In the genomic region with DNA sequence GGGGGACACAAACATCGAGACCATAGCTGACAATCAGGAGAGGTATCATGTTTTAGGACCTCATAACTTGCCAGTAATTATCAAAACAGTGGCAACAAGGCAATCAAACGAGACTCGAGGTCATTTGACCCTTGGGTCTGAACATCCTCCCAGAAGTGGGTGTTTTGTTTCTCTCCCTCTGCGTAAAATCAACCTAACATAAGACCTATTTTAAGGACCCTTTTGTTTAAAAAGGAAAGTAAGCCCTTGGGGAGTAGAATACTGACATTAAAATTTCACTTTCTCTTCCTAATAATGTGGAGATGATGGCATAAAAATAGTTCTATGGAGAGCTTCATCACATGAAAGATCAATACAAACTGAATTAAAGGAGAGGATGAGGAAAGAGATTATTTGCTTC, we compare ENCODE assay signal across 20 cellular contexts.
DNase-seq lines count a peak whose midpoint lies in the region; ATAC-seq, FAIRE-seq and TF ChIP-seq lines count a peak whose summit lies in the region.
"Had no signal": no experiment of that assay in that cellular context is flagged by ENCODE, and none has a peak within 500 bp of the region (broad histone marks: within the 10 kb centered on the region; RNA-seq: fewer than 3 reads in every experiment).

No MANE protein-coding gene starts in this region.

- no peaks in the 10 kb centered on the region for H3K27me3 ChIP-seq in GM06990 (replicated peaks; ENCODE audit: control insufficient read depth, insufficient read depth, low read length)
- no peaks in the 10 kb centered on the region for H3K27me3 ChIP-seq in GM12878 (replicated peaks in 1 of 2; ENCODE audit: control insufficient read depth in 2 of 2, insufficient read depth in 2 of 2, low read length in 1 of 2)
- H3K27me3 ChIP-seq in pancreas, result no peaks in the 10 kb centered on the region
- H3K27me3 ChIP-seq in right lobe of liver, result no peaks in the 10 kb centered on the region
- H3K27me3 ChIP-seq: BE2C had no signal

- H3K36me3 ChIP-seq in GM06990 (ENCODE audit: control insufficient read depth, insufficient read depth, low read length) (no peaks in the 10 kb centered on the region), GM12878 (ENCODE audit: control insufficient read depth in 2 of 2, insufficient read depth in 2 of 2, low read length in 1 of 2) (peaks cover 0 to 8% of the 10 kb centered on the region in 2 experiments; a peak in 3 of 4 replicates), pancreas (no peaks in the 10 kb centered on the region), right lobe of liver (no peaks in the 10 kb centered on the region)
- H3K36me3 ChIP-seq: BE2C had no signal

- RAD21 ChIA-PET in GM12878 (lab: Charles Lee; ENCODE audit: unreplicated experiment), result interaction anchor here (0.7 to 1.1 kb wide), 3 partner anchors 28 to 107 kb away, joined by 3 to 5 read pairs (median 3); a partner anchor contains a TSS

- H3K9me3 ChIP-seq in GM12878 (replicated peaks; ENCODE audit: control insufficient read depth, insufficient read depth, low read length), result peaks cover 4% of the 10 kb centered on the region; the same call in 1 of the 3 replicates
- H3K9me3 ChIP-seq in pancreas, result no peaks in the 10 kb centered on the region
- no peaks in the 10 kb centered on the region for H3K9me3 ChIP-seq in right lobe of liver
- H3K9me3 ChIP-seq: BE2C, Caco-2 had no signal

- no peak overlapping the region for H3K9ac ChIP-seq in GM12878 (ENCODE audit: control insufficient read depth, insufficient read depth, low read length)

- H4K20me1 ChIP-seq in GM12878 (ENCODE audit: control insufficient read depth, insufficient read depth), result no peaks in the 10 kb centered on the region

- H3K4me1 ChIP-seq in GM12878 (ENCODE audit: control insufficient read depth, insufficient read depth, low read length), result peaks cover 9% of the 10 kb centered on the region
- H3K4me1 ChIP-seq in pancreas, result peaks cover 0 to 8% (median 0%) of the 10 kb centered on the region in 3 donors
- no peaks in the 10 kb centered on the region for H3K4me1 ChIP-seq in right lobe of liver
- H3K4me1 ChIP-seq: BE2C, Caco-2 had no signal

- H3K27ac ChIP-seq in GM12878 (ENCODE audit: control insufficient read depth, insufficient read depth) (no peak overlapping the region), pancreas (no peak overlapping the region), right lobe of liver (no peak overlapping the region)
- H3K27ac ChIP-seq: HL-60 had no signal

- POLR2A ChIA-PET in GM12878 (lab: Charles Lee), result interaction anchor here (0.7 kb wide), 1 partner anchor 67 kb away, joined by 5 read pairs; no protein-coding TSS in a partner anchor

- FAIRE-seq in GM12878 (lab: Jason Lieb, UNC), result no peak
- FAIRE-seq in pancreas (lab: Jason Lieb, UNC), result peak; percentile 17
- FAIRE-seq: A204.1, GM12891, K562 had no signal

- peak; percentile 11 for DNase-seq in GM06990 (ENCODE audit: extremely low read depth, insufficient read length)
- no peak for DNase-seq in GM12878 (ENCODE audit: low read depth, low spot score)
- DNase-seq in pancreas, result no peak
- DNase-seq in right lobe of liver, result no peak
- DNase-seq in stimulated activated CD4-positive, alpha-beta T cell treated with anti-CD3 and anti-CD28 coated beads, Interleukin-4, amount 100 ng/mL, for 4 hours, result no peak
- no peak for DNase-seq in pons (ENCODE audit: low spot score)
- DNase-seq in activated CD8-positive, alpha-beta memory T cell treated with anti-CD3 and anti-CD28 coated beads, Interleukin-2, amount 50 U/mL, for 48 hours, result no peak
- DNase-seq: BE2C; Caco-2; CD8-positive, alpha-beta memory T cell; DND-41; GDM1; GOT3; H9; Kasumi-1 had no signal

- 37% methylated on average over 4 of the region's 4 CpGs for WGBS in GM12878 (ENCODE audit: insufficient coverage, insufficient replicate concordance, low lambda C conversion rate, missing lambda C conversion rate)
- 88 to 93% methylated on average over 4 of the region's 4 CpGs for WGBS in pancreas, 2 donors
- WGBS in right lobe of liver (ENCODE audit: insufficient coverage, low coverage, low lambda C conversion rate, missing lambda C conversion rate), result 92% methylated on average over 4 of the region's 4 CpGs

- in situ Hi-C loops in GM12878 (cut with MboI), result no loop called here

- no peak for TF ChIP-seq POLR2A in GM12878 (IDR thresholded peaks at IDR 0.05; ENCODE audit: low read depth, low read length)
- TF ChIP-seq POLR2A in right lobe of liver (IDR thresholded peaks at IDR 0.05), result no peak

- SMC1A ChIA-PET in GM12878 (lab: Charles Lee; ENCODE audit: uncharacterized antibody, unreplicated experiment), result interaction anchor here (1.5 kb wide), 1 partner anchor 63 kb away, joined by 3 read pairs; no protein-coding TSS in a partner anchor

- H3K4me3 ChIP-seq in GM06990 (replicated peaks; ENCODE audit: low read depth, low read length) (no peak overlapping the region), GM12878 (no peak overlapping the region), pancreas (no peak overlapping the region), right lobe of liver (no peak overlapping the region)
- H3K4me3 ChIP-seq: K562 had no signal

- 0 out of 2 replicates have a peak overlapping the region, but pooled peaks have one; percentile 47 for H3K4me2 ChIP-seq in GM12878 (ENCODE audit: control insufficient read depth, insufficient read depth)

- no peaks in the 10 kb centered on the region for H3K79me2 ChIP-seq in GM12878 (ENCODE audit: control insufficient read depth, insufficient read depth, low read length)

- no peak overlapping the region for H2AFZ ChIP-seq in GM12878 (ENCODE audit: control insufficient read depth, low read depth, low read length)

- ATAC-seq in GM19351 (IDR thresholded peaks at IDR 0.05; ENCODE audit: unreplicated experiment), result peak; percentile 43
- ATAC-seq in GM12878, result no peak
- no peak for ATAC-seq in pancreas
- ATAC-seq in right lobe of liver, result no peak
- ATAC-seq: K562 had no signal

- CTCF ChIA-PET in GM12878 (lab: Yijun Ruan, JAX), result interaction anchor here (0.6 kb wide), 1 partner anchor 11 kb away, joined by 3 read pairs; no protein-coding TSS in a partner anchor

- TF ChIP-seq CTCF in GM06990 (IDR thresholded peaks at IDR 0.05; ENCODE audit: insufficient read depth, low read length, poor library complexity, severe bottlenecking) (no peak), GM12878 (IDR thresholded peaks at IDR 0.05 in 2 of 3, conservative IDR thresholded peaks at IDR 0.05 in 1 of 3; ENCODE audit: control insufficient read depth in 2 of 3, extremely low read depth in 1 of 3, insufficient read depth in 1 of 3, low read depth in 3 of 3, low read length in 3 of 3) (no peak), pancreas (IDR thresholded peaks at IDR 0.05) (no peak), right lobe of liver (IDR thresholded peaks at IDR 0.05) (no peak)

- no peak for TF ChIP-seq EP300 in GM12878 (IDR thresholded peaks at IDR 0.05; ENCODE audit: borderline replicate concordance in 1 of 2, control insufficient read depth in 1 of 2, low read depth in 2 of 2, low read length in 2 of 2)

- intact Hi-C loops in GM12878 (cut with micrococcal nuclease; ENCODE audit: unreplicated experiment), result no loop called here
- intact Hi-C loops in pancreas (cut with DNase I), result no loop called here
- intact Hi-C loops in right lobe of liver (cut with DNase I), result no loop called here

- BruUV-seq in GM12878 (replicated peaks; lab: Mats Ljungman, UMichigan), result no TSS peak

- TF ChIP-seq RAD21 in GM12878 (IDR thresholded peaks at IDR 0.05; ENCODE audit: insufficient read depth, low read depth, low read length), result no peak

TF ChIP-seq in GM12878, 131 proteins besides CTCF, POLR2A, EP300 and RAD21:
- TF ChIP-seq, protein P1, sequence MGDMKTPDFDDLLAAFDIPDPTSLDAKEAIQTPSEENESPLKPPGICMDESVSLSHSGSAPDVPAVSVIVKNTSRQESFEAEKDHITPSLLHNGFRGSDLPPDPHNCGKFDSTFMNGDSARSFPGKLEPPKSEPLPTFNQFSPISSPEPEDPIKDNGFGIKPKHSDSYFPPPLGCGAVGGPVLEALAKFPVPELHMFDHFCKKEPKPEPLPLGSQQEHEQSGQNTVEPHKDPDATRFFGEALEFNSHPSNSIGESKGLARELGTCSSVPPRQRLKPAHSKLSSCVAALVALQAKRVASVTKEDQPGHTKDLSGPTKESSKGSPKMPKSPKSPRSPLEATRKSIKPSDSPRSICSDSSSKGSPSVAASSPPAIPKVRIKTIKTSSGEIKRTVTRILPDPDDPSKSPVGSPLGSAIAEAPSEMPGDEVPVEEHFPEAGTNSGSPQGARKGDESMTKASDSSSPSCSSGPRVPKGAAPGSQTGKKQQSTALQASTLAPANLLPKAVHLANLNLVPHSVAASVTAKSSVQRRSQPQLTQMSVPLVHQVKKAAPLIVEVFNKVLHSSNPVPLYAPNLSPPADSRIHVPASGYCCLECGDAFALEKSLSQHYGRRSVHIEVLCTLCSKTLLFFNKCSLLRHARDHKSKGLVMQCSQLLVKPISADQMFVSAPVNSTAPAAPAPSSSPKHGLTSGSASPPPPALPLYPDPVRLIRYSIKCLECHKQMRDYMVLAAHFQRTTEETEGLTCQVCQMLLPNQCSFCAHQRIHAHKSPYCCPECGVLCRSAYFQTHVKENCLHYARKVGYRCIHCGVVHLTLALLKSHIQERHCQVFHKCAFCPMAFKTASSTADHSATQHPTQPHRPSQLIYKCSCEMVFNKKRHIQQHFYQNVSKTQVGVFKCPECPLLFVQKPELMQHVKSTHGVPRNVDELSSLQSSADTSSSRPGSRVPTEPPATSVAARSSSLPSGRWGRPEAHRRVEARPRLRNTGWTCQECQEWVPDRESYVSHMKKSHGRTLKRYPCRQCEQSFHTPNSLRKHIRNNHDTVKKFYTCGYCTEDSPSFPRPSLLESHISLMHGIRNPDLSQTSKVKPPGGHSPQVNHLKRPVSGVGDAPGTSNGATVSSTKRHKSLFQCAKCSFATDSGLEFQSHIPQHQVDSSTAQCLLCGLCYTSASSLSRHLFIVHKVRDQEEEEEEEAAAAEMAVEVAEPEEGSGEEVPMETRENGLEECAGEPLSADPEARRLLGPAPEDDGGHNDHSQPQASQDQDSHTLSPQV (IDR thresholded peaks at IDR 0.05), result no peak
- TF ChIP-seq MTA2 (IDR thresholded peaks at IDR 0.05; ENCODE audit: low read depth) (peak; percentile 14; the same call in 1 of the 2 replicates), SMAD1 (IDR thresholded peaks at IDR 0.05; ENCODE audit: low read depth, partially characterized antibody) (no peak), MEF2B (IDR thresholded peaks at IDR 0.05; ENCODE audit: partially characterized antibody, poor library complexity, severe bottlenecking) (peak; percentile 29)
